8 cellular contexts compared by ENCODE assay signal in the genomic region with DNA sequence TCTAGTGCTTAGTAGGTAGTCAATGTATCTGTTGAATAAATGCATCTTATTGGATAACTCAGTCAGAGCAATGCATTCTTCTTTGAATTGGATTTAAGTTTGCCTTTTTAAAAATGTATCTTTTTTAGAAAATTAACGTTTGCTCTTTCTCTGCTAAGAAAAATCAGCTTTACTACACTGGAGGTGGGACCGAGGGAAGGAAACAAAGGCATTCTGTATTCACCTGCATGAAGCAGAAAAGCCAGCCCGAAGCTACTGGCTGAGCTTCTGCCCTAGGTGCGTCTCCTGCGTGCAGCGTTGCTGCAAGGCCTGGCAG. TPM values are rescaled to one million over a fixed set of nuclear protein-coding genes. Genes with fewer than 3 reads are reported as not detected.
DNase-seq lines count a peak whose midpoint lies in the region; ATAC-seq and TF ChIP-seq lines count a peak whose summit lies in the region.

No MANE protein-coding gene starts in this region.

- intact Hi-C loops in upper lobe of right lung (cut with DNase I), result no loop called here

- H3K36me3 Mint-ChIP-seq in activated naive CD4-positive, alpha-beta T cell treated with anti-CD3 and anti-CD28 coated beads, Interleukin-2, amount 50 U/mL, for 24 hours, result no peaks in the 10 kb centered on the region
- no peaks in the 10 kb centered on the region for H3K36me3 Mint-ChIP-seq in memory B cell

- H3K27ac ChIP-seq in upper lobe of right lung, result peak overlapping the region; percentile 90

- DNase-seq in activated naive CD4-positive, alpha-beta T cell (lab: John Stamatoyannopoulos, UW), result no peak
- DNase-seq in astrocyte of the spinal cord (ENCODE audit: low read depth, low spot score) (no peak), memory B cell (ENCODE audit: low spot score in 2 of 2) (no peak), upper lobe of right lung (no peak), NCI-H82 treated with DMSO at 0.1 percent for 48 hours (lab: John Stamatoyannopoulos, UW; ENCODE audit: unreplicated experiment) (no peak), NCI-H2227 (lab: John Stamatoyannopoulos, UW; ENCODE audit: unreplicated experiment) (no peak)

- H3K4me1 ChIP-seq in upper lobe of right lung, result peaks cover 19% of the 10 kb centered on the region

- no peaks in the 10 kb centered on the region for H3K36me3 ChIP-seq in upper lobe of right lung

- H3K4me3 ChIP-seq in astrocyte of the spinal cord (ENCODE audit: low read depth, low read length) (peak overlapping the region; percentile 29), upper lobe of right lung (peak overlapping the region; percentile 55)

- in situ Hi-C loops in astrocyte of the spinal cord (cut with HindIII; ENCODE audit: low sequenced_read_pairs), result no loop called here

- H3K4me1 Mint-ChIP-seq in activated naive CD4-positive, alpha-beta T cell treated with anti-CD3 and anti-CD28 coated beads, Interleukin-2, amount 50 U/mL, for 24 hours, result peaks cover 32% of the 10 kb centered on the region
- H3K4me1 Mint-ChIP-seq in memory B cell, result peaks cover 20% of the 10 kb centered on the region

- ATAC-seq in memory B cell (ENCODE audit: low read depth), result no peak
- no peak for ATAC-seq in upper lobe of right lung
- no peak for ATAC-seq in HG02798 (IDR thresholded peaks at IDR 0.05; ENCODE audit: poor library complexity, unreplicated experiment)

- peak overlapping the region; percentile 95 for H3K27ac Mint-ChIP-seq in activated naive CD4-positive, alpha-beta T cell treated with anti-CD3 and anti-CD28 coated beads, Interleukin-2, amount 50 U/mL, for 24 hours
- H3K27ac Mint-ChIP-seq in memory B cell, result peak overlapping the region; percentile 91

- H3K9me3 Mint-ChIP-seq in activated naive CD4-positive, alpha-beta T cell treated with anti-CD3 and anti-CD28 coated beads, Interleukin-2, amount 50 U/mL, for 24 hours, result no peaks in the 10 kb centered on the region
- no peaks in the 10 kb centered on the region for H3K9me3 Mint-ChIP-seq in memory B cell

- H3K27me3 ChIP-seq in upper lobe of right lung, result no peaks in the 10 kb centered on the region

- H3K4me3 Mint-ChIP-seq in activated naive CD4-positive, alpha-beta T cell treated with anti-CD3 and anti-CD28 coated beads, Interleukin-2, amount 50 U/mL, for 24 hours, result peak overlapping the region; percentile 95
- H3K4me3 Mint-ChIP-seq in memory B cell, result peak overlapping the region; percentile 97

- TF ChIP-seq CTCF in astrocyte of the spinal cord (IDR thresholded peaks at IDR 0.05; ENCODE audit: low read depth, low read length), result no peak
- no peak for TF ChIP-seq CTCF in upper lobe of right lung (IDR thresholded peaks at IDR 0.05)

- peaks cover 1% of the 10 kb centered on the region for H3K27me3 Mint-ChIP-seq in activated naive CD4-positive, alpha-beta T cell treated with anti-CD3 and anti-CD28 coated beads, Interleukin-2, amount 50 U/mL, for 24 hours
- H3K27me3 Mint-ChIP-seq in memory B cell, result no peaks in the 10 kb centered on the region

- no peaks in the 10 kb centered on the region for H3K9me3 ChIP-seq in upper lobe of right lung

RNA-seq across cellular contexts. Expression of a gene that starts 22.2 kb away (rescaled TPM):
- 517 TPM for total RNA-seq in upper lobe of right lung
